ENCODE assay signal across 8 cellular contexts in the genomic region with DNA sequence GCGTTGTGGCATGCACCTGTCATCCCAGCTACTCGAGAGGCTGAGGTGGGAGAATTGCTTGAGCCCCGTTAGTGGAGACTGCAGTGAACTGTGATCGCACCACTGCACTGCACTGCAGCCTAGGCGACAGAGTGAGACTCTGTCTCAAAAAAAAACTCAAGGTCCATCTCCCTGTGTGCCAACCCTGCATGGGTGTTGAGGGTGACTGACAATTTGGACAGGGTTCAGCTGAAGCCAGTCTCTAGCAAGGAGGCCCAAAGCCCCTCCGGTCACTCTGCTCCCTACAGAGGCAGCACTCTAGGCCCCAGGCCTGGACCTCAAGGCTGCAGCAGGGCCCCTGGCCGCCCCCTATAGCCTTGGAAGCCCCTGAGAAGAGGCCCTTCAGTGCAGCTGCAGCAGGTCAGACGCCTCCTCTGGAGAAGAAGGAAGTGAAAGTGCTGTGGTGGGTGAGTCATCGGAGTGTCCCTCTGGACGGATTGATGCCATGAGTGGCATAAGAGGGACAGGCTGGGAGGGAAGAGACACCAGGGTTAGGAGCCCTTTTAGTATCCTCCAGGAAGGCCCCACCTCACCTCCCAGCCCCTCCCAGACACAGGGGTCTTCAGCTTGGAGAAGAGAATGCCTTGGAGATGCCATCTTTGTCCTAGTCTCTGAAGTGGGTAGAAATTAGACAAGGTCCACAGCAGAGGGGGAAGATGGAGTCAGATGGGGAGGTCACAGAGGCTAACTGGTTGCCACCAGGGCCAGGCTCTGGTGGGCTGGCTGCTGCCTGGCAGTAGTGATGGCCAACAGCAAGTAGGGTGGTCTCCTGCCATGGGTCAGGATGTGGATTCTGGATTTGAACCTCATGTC. TPM values are rescaled to one million over a fixed set of nuclear protein-coding genes. Genes with fewer than 3 reads are reported as not detected.
DNase-seq lines count a peak whose midpoint lies in the region; ATAC-seq and TF ChIP-seq lines count a peak whose summit lies in the region.
"Had no signal": no experiment of that assay in that cellular context is flagged by ENCODE, and none has a peak within 500 bp of the region (broad histone marks: within the 10 kb centered on the region; RNA-seq: fewer than 3 reads in every experiment).

No MANE protein-coding gene starts in this region.

- H3K4me3 ChIP-seq in HCT116 (replicated peaks in 1 of 2; ENCODE audit: low read depth in 1 of 2, low read length in 2 of 2) (0 out of 4 replicates have a peak overlapping the region, but pooled peaks of 1 of the 2 experiments have one; percentile 10), left ventricle myocardium inferior (no peak overlapping the region), stomach (no peak overlapping the region)

- H4K20me1 ChIP-seq in HCT116 (ENCODE audit: insufficient read depth): no peaks in the 10 kb centered on the region

- H3K4me2 ChIP-seq in HCT116 (ENCODE audit: low read length): peak overlapping the region; percentile 65

- TF ChIP-seq CTCF in HCT116 (IDR thresholded peaks at IDR 0.05 in 2 of 3, conservative IDR thresholded peaks at IDR 0.05 in 1 of 3; ENCODE audit: borderline replicate concordance in 1 of 3, insufficient read depth in 1 of 3, low read depth in 2 of 3, low read length in 2 of 3) (0 out of 6 replicates have a peak, but pooled peaks of 2 of the 3 experiments have one; percentile 6 to 7), left ventricle myocardium inferior (IDR thresholded peaks at IDR 0.05; ENCODE audit: borderline replicate concordance) (no peak), stomach (IDR thresholded peaks at IDR 0.05) (no peak)

- 0 out of 2 replicates have a peak overlapping the region, but pooled peaks have one; percentile 14 for H3K9ac ChIP-seq in HCT116 (ENCODE audit: low read length)
- H3K9ac ChIP-seq: parathyroid adenoma had no signal

- H3K36me3 ChIP-seq in HCT116 (ENCODE audit: control insufficient read depth in 1 of 2, insufficient read depth in 2 of 2, low read length in 2 of 2): no peaks in the 10 kb centered on the region
- no peaks in the 10 kb centered on the region for H3K36me3 ChIP-seq in left ventricle myocardium inferior
- H3K36me3 ChIP-seq in stomach: no peaks in the 10 kb centered on the region

- TF ChIP-seq RAD21 in HCT116 (IDR thresholded peaks at IDR 0.05; ENCODE audit: low read depth): no peak

- BruUV-seq in HCT116 (replicated peaks; lab: Mats Ljungman, UMichigan): no TSS peak

- POLR2A ChIA-PET in HCT116 (lab: Charles Lee): no interaction called here

- DNase-seq in HCT116 (ENCODE audit: low read depth, low spot score): peak; percentile 36
- DNase-seq in LoVo (ENCODE audit: low spot score): peak; percentile 42
- peak; percentile 1 for DNase-seq in activated CD8-positive, alpha-beta memory T cell treated with anti-CD3 and anti-CD28 coated beads, Interleukin-2, amount 50 U/mL, for 4 hours
- no peak for DNase-seq in left ventricle myocardium inferior
- peak; percentile 68 for DNase-seq in stomach
- DNase-seq in NCI-H2107 treated with DMSO at 0.1 percent for 48 hours (lab: John Stamatoyannopoulos, UW; ENCODE audit: unreplicated experiment): no peak

- H3K27ac ChIP-seq in HCT116 (ENCODE audit: low read depth, low read length) (no peak overlapping the region), left ventricle myocardium inferior (replicated peaks) (peak overlapping the region; percentile 54), stomach (peak overlapping the region in 2 of 5 donors; percentile 65 to 89)
- H3K27ac ChIP-seq: parathyroid adenoma had no signal

- no peaks in the 10 kb centered on the region for H3K9me3 ChIP-seq in HCT116 (ENCODE audit: control insufficient read depth in 1 of 2, insufficient read depth in 1 of 2, low read depth in 1 of 2, low read length in 2 of 2)
- no peaks in the 10 kb centered on the region for H3K9me3 ChIP-seq in left ventricle myocardium inferior (replicated peaks)
- H3K9me3 ChIP-seq in stomach: no peaks in the 10 kb centered on the region

- peaks cover 15 to 30% of the 10 kb centered on the region in 2 experiments for H3K4me1 ChIP-seq in HCT116 (ENCODE audit: control insufficient read depth in 1 of 2, insufficient read depth in 2 of 2, low read length in 2 of 2)
- H3K4me1 ChIP-seq in left ventricle myocardium inferior: peaks cover 57% of the 10 kb centered on the region
- peaks cover 21 to 100% (median 57%) of the 10 kb centered on the region in 4 donors for H3K4me1 ChIP-seq in stomach
- H3K4me1 ChIP-seq: parathyroid adenoma had no signal

- H3K9me2 ChIP-seq in HCT116 (ENCODE audit: insufficient read depth): no peaks in the 10 kb centered on the region

- TF ChIP-seq POLR2A in HCT116 (IDR thresholded peaks at IDR 0.05; ENCODE audit: borderline replicate concordance, extremely low read depth, insufficient read depth, insufficient read length) (no peak), stomach (IDR thresholded peaks at IDR 0.05) (no peak)

- CTCF ChIA-PET in HCT116 (lab: Charles Lee): no interaction called here

- intact Hi-C loops in HCT116 (cut with micrococcal nuclease) (no loop called here), left ventricle myocardium inferior (cut with micrococcal nuclease) (no loop called here), stomach (cut with DNase I; ENCODE audit: low total_unique reads) (no loop called here)

- WGBS in stomach, 5 donors: 66 to 85% (median 71%) methylated on average over 9 to 10 of the region's 10 CpGs

- H3K27me3 ChIP-seq in HCT116 (ENCODE audit: insufficient read depth, low read length) (no peaks in the 10 kb centered on the region), left ventricle myocardium inferior (ENCODE audit: low read depth) (no peaks in the 10 kb centered on the region), stomach (no peaks in the 10 kb centered on the region)

- peak overlapping the region; percentile 46 for H2AFZ ChIP-seq in HCT116 (ENCODE audit: low read depth, low read length, poor library complexity, severe bottlenecking)
- H2AFZ ChIP-seq: parathyroid adenoma had no signal

- no peak for TF ChIP-seq EP300 in stomach (IDR thresholded peaks at IDR 0.05)

- RAD21 ChIA-PET in HCT116 (lab: Charles Lee; ENCODE audit: low non-redundant PET in 1 of 2, low total read pairs in 2 of 2, uncharacterized antibody in 2 of 2, unreplicated experiment in 2 of 2): no interaction called here

- H3K79me2 ChIP-seq in HCT116 (ENCODE audit: insufficient read depth, low read length): no peaks in the 10 kb centered on the region
- H3K79me2 ChIP-seq: parathyroid adenoma had no signal

- ATAC-seq in GM18519 (IDR thresholded peaks at IDR 0.05; ENCODE audit: low FRiP score, unreplicated experiment) (peak; percentile 47), HCT116 (peak; percentile 93)

TF ChIP-seq in HCT116, 20 proteins besides CTCF, POLR2A, EP300 and RAD21 (continues in another document):
- TF ChIP-seq CEBPB (IDR thresholded peaks at IDR 0.05; ENCODE audit: low read depth) (no peak), JUND (IDR thresholded peaks at IDR 0.05) (peak; percentile 70), EZH2 (IDR thresholded peaks at IDR 0.05) (no peak), ELF1 (IDR thresholded peaks at IDR 0.05; ENCODE audit: borderline replicate concordance, low read depth) (no peak), POLR2AphosphoS5 (IDR thresholded peaks at IDR 0.05; ENCODE audit: low read depth, low read length) (0 out of 2 replicates have a peak, but pooled peaks have one; percentile 17), REST (IDR thresholded peaks at IDR 0.05; ENCODE audit: low read depth) (no peak), ATF3 (IDR thresholded peaks at IDR 0.05) (no peak), ZNF274 (IDR thresholded peaks at IDR 0.05; ENCODE audit: low read depth, low read length) (no peak), SP1 (IDR thresholded peaks at IDR 0.05; ENCODE audit: low read depth) (no peak), ZFX (IDR thresholded peaks at IDR 0.05) (no peak)

RNA-seq across cellular contexts. Expression of gene NEK6, which starts 39.1 kb away (rescaled TPM):
- 40.8 TPM for total RNA-seq in HCT116 (2021; ENCODE audit: unreplicated experiment)
- 55.8 and 65.2 TPM in 2 replicates for polyA plus RNA-seq in HCT116 (2012)
- total RNA-seq in left ventricle myocardium inferior: 8.7 TPM
- total RNA-seq in stomach: 10 to 100 TPM; 24.5 to 76.8 (median 35.6) TPM
- 10 to 100 TPM in 2 of 3 donors, 1 to 10 TPM in 1; 6.0 to 18.9 (median 18.3) TPM for polyA plus RNA-seq in stomach

Comparison
In these comparisons a context has a peak if more than half of its experiments do, and no peak if none do; other contexts are left out.
1. DNase-seq: peak in HCT116 (single experiment), LoVo (single experiment), activated CD8-positive, alpha-beta memory T cell treated with anti-CD3 and anti-CD28 coated beads, Interleukin-2, amount 50 U/mL, for 4 hours (single experiment) and stomach (single experiment); none in left ventricle myocardium inferior (single experiment) and NCI-H2107 treated with DMSO at 0.1 percent for 48 hours (single experiment).
2. CTCF ChIP-seq: peak in HCT116 (2 of 3); none in left ventricle myocardium inferior (single experiment) and stomach (0 of 7).